Comparison of ENCODE assay signal across 1 cellular context in the genomic region with DNA sequence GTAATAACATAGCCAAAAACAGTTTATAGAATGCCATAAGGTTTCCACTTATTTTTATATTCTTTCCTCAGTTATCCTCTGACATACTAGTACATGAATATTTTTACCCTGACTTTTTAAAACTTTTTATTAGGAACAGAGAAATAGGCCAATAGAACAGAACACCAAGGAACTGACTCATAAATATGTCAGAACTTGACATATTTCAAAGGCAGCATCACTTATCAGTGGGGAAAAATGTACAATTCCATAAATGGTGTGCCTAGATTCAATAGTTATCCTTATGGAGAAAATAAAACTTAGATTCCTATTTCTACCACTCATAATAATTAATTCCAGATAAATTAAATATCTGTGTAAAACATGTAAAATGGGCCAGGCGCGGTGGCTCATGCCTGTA.
TF ChIP-seq lines count a peak whose summit lies in the region.

No MANE protein-coding gene starts in this region.

TF ChIP-seq in IMR-90, 13 proteins besides CTCF, POLR2A, EP300 and RAD21 (continued from another document):
- TF ChIP-seq MAFK (IDR thresholded peaks at IDR 0.05; ENCODE audit: low read depth, low read length) (no peak), SMC3 (IDR thresholded peaks at IDR 0.05; ENCODE audit: low read depth, low read length) (no peak), RFX5 (IDR thresholded peaks at IDR 0.05; ENCODE audit: low read depth, low read length) (no peak), CHD1 (IDR thresholded peaks at IDR 0.05; ENCODE audit: low read depth, low read length) (no peak)
- TF ChIP-seq, protein P1, sequence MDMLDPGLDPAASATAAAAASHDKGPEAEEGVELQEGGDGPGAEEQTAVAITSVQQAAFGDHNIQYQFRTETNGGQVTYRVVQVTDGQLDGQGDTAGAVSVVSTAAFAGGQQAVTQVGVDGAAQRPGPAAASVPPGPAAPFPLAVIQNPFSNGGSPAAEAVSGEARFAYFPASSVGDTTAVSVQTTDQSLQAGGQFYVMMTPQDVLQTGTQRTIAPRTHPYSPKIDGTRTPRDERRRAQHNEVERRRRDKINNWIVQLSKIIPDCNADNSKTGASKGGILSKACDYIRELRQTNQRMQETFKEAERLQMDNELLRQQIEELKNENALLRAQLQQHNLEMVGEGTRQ (IDR thresholded peaks at IDR 0.05; ENCODE audit: low read depth, low read length), result no peak
- TF ChIP-seq, protein P2, sequence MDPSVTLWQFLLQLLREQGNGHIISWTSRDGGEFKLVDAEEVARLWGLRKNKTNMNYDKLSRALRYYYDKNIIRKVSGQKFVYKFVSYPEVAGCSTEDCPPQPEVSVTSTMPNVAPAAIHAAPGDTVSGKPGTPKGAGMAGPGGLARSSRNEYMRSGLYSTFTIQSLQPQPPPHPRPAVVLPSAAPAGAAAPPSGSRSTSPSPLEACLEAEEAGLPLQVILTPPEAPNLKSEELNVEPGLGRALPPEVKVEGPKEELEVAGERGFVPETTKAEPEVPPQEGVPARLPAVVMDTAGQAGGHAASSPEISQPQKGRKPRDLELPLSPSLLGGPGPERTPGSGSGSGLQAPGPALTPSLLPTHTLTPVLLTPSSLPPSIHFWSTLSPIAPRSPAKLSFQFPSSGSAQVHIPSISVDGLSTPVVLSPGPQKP (IDR thresholded peaks at IDR 0.05; ENCODE audit: borderline replicate concordance, low read depth, low read length), result no peak
